In the genomic region with DNA sequence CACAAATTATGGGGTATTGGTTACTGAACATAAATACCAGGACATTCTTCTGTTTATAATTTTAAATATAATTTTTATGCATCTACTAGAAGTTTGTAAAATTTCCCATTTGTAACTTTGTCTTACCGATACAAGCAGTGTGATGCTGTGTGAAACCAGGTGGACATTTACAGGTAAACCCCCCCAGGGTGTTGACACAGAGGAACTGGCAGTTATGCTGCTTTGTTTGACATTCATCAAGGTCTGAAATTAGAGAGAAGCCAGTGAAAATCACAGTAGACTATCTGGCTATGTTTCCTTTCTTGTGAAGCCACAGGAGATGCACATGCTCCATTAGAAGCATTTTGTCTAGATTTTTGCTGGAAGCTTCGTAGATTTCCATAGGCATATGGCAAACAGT, we compare ENCODE assay signal across 29 cellular contexts.
"Had no signal": no experiment of that assay in that cellular context is flagged by ENCODE, and none has a peak within 500 bp of the region (broad histone marks: within the 10 kb centered on the region; RNA-seq: fewer than 3 reads in every experiment).

No MANE protein-coding gene starts in this region.

- FAIRE-seq: TTC549 had no signal

- DNase-seq: activated CD4-positive, alpha-beta memory T cell treated with anti-CD3 and anti-CD28 coated beads for 36 hours; activated CD4-positive, alpha-beta T cell treated with anti-CD3 and anti-CD28 coated beads, Interleukin-2, amount 10 ng/mL, durations not matched to agents 7 days and 5 days; activated CD4-positive, CD25-positive, alpha-beta regulatory T cell; activated CD8-positive, alpha-beta memory T cell treated with anti-CD3 and anti-CD28 coated beads for 24 hours; activated gamma-delta T cell; activated naive CD4-positive, alpha-beta T cell treated with anti-CD3 and anti-CD28 coated beads for 36 hours; activated T-cell treated with anti-CD3 and anti-CD28 coated beads, Interleukin-2, amount 50 U/mL, for 48 hours; amygdala; brain microvascular endothelial cell; caudate nucleus; colonic mucosa; MG63; MV-4-11; NCI-H1092 treated with DMSO at 0.1 percent for 48 hours; NCI-H1436 treated with DMSO at 0.1 percent for 48 hours; NCI-H2029; NCI-H2171; NCI-H2227 treated with DMSO at 0.1 percent for 48 hours; NCI-H446 treated with DMSO at 0.1 percent for 48 hours; NCI-H524 treated with DMSO at 0.1 percent for 48 hours; OCI-M1; RPMI8226; T-cell; T-helper 2 cell; T1000 had no signal

- ATAC-seq: activated T-helper 17 cell treated with anti-CD3 and anti-CD28 coated beads, Interleukin-2, amount 50 U/mL, for 72 hours; Panc1; Right ventricle myocardium inferior; T-cell had no signal
